In genomic region chr22:29932121-29932520, GRCh38 we compare ENCODE assay signal across 1 cellular context.
TF ChIP-seq lines count a peak whose summit lies in the region.

No MANE protein-coding gene starts in this region.

TF ChIP-seq in SK-N-SH, 30 proteins besides CTCF, POLR2A, EP300 and RAD21 (continued from another document):
- no peak for TF ChIP-seq RCOR1 (IDR thresholded peaks at IDR 0.05; ENCODE audit: low read length)
- TF ChIP-seq ELF1 (IDR thresholded peaks at IDR 0.05) = no peak
- no peak for TF ChIP-seq PBX3 (IDR thresholded peaks at IDR 0.05)
- no peak for TF ChIP-seq JUND (IDR thresholded peaks at IDR 0.05)
- no peak for TF ChIP-seq REST (IDR thresholded peaks at IDR 0.05; ENCODE audit: low read depth, low read length)
- no peak for TF ChIP-seq POLR2AphosphoS5 (IDR thresholded peaks at IDR 0.05; ENCODE audit: low read depth, low read length)
- no peak for TF ChIP-seq YY1 (IDR thresholded peaks at IDR 0.05; ENCODE audit: low read depth)
- TF ChIP-seq TAF1 (IDR thresholded peaks at IDR 0.05; ENCODE audit: borderline replicate concordance, low read depth, low read length) = no peak
